ENCODE assay signal across 1 cellular context in the genomic region with DNA sequence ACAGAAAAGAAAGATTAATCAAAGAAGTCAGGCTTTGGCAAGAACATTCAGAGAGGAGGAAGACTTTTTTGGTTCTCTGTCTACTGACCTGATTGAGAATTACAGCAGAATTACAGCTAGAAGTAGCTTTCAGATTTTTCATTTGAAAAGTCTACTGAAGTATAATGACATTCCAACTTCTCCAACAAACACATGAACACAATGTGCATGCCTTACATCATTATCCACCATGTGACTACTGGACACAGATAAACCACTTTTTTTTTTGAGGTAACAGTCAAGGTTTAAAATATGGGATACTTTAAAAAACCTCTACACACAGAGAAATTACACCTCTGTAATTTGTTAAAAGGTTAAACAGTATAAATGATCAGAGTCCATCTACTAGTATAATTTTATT.
TF ChIP-seq lines count a peak whose summit lies in the region.

No MANE protein-coding gene starts in this region.

TF ChIP-seq in WTC11, 78 proteins besides CTCF, POLR2A, EP300 and RAD21 (continued from another document):
- TF ChIP-seq, protein P1, sequence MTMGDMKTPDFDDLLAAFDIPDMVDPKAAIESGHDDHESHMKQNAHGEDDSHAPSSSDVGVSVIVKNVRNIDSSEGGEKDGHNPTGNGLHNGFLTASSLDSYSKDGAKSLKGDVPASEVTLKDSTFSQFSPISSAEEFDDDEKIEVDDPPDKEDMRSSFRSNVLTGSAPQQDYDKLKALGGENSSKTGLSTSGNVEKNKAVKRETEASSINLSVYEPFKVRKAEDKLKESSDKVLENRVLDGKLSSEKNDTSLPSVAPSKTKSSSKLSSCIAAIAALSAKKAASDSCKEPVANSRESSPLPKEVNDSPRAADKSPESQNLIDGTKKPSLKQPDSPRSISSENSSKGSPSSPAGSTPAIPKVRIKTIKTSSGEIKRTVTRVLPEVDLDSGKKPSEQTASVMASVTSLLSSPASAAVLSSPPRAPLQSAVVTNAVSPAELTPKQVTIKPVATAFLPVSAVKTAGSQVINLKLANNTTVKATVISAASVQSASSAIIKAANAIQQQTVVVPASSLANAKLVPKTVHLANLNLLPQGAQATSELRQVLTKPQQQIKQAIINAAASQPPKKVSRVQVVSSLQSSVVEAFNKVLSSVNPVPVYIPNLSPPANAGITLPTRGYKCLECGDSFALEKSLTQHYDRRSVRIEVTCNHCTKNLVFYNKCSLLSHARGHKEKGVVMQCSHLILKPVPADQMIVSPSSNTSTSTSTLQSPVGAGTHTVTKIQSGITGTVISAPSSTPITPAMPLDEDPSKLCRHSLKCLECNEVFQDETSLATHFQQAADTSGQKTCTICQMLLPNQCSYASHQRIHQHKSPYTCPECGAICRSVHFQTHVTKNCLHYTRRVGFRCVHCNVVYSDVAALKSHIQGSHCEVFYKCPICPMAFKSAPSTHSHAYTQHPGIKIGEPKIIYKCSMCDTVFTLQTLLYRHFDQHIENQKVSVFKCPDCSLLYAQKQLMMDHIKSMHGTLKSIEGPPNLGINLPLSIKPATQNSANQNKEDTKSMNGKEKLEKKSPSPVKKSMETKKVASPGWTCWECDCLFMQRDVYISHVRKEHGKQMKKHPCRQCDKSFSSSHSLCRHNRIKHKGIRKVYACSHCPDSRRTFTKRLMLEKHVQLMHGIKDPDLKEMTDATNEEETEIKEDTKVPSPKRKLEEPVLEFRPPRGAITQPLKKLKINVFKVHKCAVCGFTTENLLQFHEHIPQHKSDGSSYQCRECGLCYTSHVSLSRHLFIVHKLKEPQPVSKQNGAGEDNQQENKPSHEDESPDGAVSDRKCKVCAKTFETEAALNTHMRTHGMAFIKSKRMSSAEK (CRISPR knock-in tag; IDR thresholded peaks at IDR 0.05; ENCODE audit: borderline replicate concordance) = no peak
- no peak for TF ChIP-seq TP53 (CRISPR knock-in tag; IDR thresholded peaks at IDR 0.05)
- no peak for TF ChIP-seq SP1 (CRISPR knock-in tag; conservative IDR thresholded peaks at IDR 0.05)
- no peak for TF ChIP-seq ZNF138 (CRISPR knock-in tag; conservative IDR thresholded peaks at IDR 0.05)
- TF ChIP-seq ZNF423 (CRISPR knock-in tag; IDR thresholded peaks at IDR 0.05) = no peak
- no peak for TF ChIP-seq NFE2L1 (CRISPR knock-in tag; IDR thresholded peaks at IDR 0.05)
- TF ChIP-seq, protein P2, sequence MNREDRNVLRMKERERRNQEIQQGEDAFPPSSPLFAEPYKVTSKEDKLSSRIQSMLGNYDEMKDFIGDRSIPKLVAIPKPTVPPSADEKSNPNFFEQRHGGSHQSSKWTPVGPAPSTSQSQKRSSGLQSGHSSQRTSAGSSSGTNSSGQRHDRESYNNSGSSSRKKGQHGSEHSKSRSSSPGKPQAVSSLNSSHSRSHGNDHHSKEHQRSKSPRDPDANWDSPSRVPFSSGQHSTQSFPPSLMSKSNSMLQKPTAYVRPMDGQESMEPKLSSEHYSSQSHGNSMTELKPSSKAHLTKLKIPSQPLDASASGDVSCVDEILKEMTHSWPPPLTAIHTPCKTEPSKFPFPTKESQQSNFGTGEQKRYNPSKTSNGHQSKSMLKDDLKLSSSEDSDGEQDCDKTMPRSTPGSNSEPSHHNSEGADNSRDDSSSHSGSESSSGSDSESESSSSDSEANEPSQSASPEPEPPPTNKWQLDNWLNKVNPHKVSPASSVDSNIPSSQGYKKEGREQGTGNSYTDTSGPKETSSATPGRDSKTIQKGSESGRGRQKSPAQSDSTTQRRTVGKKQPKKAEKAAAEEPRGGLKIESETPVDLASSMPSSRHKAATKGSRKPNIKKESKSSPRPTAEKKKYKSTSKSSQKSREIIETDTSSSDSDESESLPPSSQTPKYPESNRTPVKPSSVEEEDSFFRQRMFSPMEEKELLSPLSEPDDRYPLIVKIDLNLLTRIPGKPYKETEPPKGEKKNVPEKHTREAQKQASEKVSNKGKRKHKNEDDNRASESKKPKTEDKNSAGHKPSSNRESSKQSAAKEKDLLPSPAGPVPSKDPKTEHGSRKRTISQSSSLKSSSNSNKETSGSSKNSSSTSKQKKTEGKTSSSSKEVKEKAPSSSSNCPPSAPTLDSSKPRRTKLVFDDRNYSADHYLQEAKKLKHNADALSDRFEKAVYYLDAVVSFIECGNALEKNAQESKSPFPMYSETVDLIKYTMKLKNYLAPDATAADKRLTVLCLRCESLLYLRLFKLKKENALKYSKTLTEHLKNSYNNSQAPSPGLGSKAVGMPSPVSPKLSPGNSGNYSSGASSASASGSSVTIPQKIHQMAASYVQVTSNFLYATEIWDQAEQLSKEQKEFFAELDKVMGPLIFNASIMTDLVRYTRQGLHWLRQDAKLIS (CRISPR knock-in tag; IDR thresholded peaks at IDR 0.05; ENCODE audit: borderline replicate concordance) = no peak
- TF ChIP-seq, protein P3, sequence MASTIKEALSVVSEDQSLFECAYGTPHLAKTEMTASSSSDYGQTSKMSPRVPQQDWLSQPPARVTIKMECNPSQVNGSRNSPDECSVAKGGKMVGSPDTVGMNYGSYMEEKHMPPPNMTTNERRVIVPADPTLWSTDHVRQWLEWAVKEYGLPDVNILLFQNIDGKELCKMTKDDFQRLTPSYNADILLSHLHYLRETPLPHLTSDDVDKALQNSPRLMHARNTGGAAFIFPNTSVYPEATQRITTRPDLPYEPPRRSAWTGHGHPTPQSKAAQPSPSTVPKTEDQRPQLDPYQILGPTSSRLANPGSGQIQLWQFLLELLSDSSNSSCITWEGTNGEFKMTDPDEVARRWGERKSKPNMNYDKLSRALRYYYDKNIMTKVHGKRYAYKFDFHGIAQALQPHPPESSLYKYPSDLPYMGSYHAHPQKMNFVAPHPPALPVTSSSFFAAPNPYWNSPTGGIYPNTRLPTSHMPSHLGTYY (CRISPR knock-in tag; IDR thresholded peaks at IDR 0.05) = no peak
- TF ChIP-seq IRF2 (CRISPR knock-in tag; IDR thresholded peaks at IDR 0.05; ENCODE audit: borderline replicate concordance, low read depth) = no peak
- no peak for TF ChIP-seq E2F4 (CRISPR knock-in tag; IDR thresholded peaks at IDR 0.05; ENCODE audit: borderline replicate concordance, low read depth)
- TF ChIP-seq, protein P4, sequence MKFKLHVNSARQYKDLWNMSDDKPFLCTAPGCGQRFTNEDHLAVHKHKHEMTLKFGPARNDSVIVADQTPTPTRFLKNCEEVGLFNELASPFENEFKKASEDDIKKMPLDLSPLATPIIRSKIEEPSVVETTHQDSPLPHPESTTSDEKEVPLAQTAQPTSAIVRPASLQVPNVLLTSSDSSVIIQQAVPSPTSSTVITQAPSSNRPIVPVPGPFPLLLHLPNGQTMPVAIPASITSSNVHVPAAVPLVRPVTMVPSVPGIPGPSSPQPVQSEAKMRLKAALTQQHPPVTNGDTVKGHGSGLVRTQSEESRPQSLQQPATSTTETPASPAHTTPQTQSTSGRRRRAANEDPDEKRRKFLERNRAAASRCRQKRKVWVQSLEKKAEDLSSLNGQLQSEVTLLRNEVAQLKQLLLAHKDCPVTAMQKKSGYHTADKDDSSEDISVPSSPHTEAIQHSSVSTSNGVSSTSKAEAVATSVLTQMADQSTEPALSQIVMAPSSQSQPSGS (CRISPR knock-in tag; IDR thresholded peaks at IDR 0.05; ENCODE audit: borderline replicate concordance, low read depth) = no peak
- TF ChIP-seq, protein P5, sequence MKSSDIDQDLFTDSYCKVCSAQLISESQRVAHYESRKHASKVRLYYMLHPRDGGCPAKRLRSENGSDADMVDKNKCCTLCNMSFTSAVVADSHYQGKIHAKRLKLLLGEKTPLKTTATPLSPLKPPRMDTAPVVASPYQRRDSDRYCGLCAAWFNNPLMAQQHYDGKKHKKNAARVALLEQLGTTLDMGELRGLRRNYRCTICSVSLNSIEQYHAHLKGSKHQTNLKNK (CRISPR knock-in tag; IDR thresholded peaks at IDR 0.05) = no peak
